Comparison of ENCODE assay signal across 26 cellular contexts in genomic region chr3:146523536-146523935, GRCh38. TPM values are rescaled to one million over a fixed set of nuclear protein-coding genes. Genes with fewer than 3 reads are reported as not detected.
"Had no signal": no experiment of that assay in that cellular context is flagged by ENCODE, and none has a peak within 500 bp of the region (broad histone marks: within the 10 kb centered on the region; RNA-seq: fewer than 3 reads in every experiment).

No MANE protein-coding gene starts in this region.

- H3K4me3 ChIP-seq: pancreas, upper lobe of left lung had no signal

- H3K27ac ChIP-seq: pancreas had no signal

- H3K27me3 ChIP-seq: pancreas, upper lobe of left lung had no signal

- H3K9me3 ChIP-seq: pancreas, upper lobe of left lung had no signal

- ATAC-seq: activated CD4-positive, alpha-beta T cell treated with anti-CD3 and anti-CD28 coated beads for 36 hours; activated naive CD4-positive, alpha-beta T cell treated with anti-CD3 and anti-CD28 coated beads, Interleukin-2, amount 50 U/mL, for 72 hours; activated T-helper 17 cell treated with anti-CD3 and anti-CD28 coated beads, Interleukin-2, amount 50 U/mL, for 72 hours; left ventricle myocardium superior; natural killer cell treated with Interleukin-12 subunit alpha and Interleukin-12 subunit beta and Interleukin-15 and Interleukin-18, amount 100 ng/mL, for 72 hours; right cardiac atrium; stimulated activated naive CD8-positive, alpha-beta T cell treated with anti-CD3 and anti-CD28 coated beads, Interleukin-15, Interleukin-2, amounts not matched to agents 100 U/mL and 50 U/mL, for 24 hours had no signal

- DNase-seq: activated B cell treated with CpG ODN at 0.5 μM for 24 hours; activated CD4-positive, alpha-beta T cell treated with anti-CD3 and anti-CD28 coated beads for 36 hours; activated CD4-positive, alpha-beta T cell treated with anti-CD3 and anti-CD28 coated beads, Interleukin-2, amount 50 U/mL, for 4 hours; activated CD8-positive, alpha-beta memory T cell treated with anti-CD3 and anti-CD28 coated beads for 24 hours; activated CD8-positive, alpha-beta memory T cell treated with anti-CD3 and anti-CD28 coated beads, Interleukin-2, amount 50 U/mL, for 4 hours; activated T-cell treated with anti-CD3 and anti-CD28 coated beads, Interleukin-2, amount 50 U/mL, for 24 hours; aorta; effector CD4-positive, alpha-beta T cell; erythroblast; foreskin melanocyte; hippocampal formation; left ventricle myocardium superior; mammary epithelial cell; pancreas; right cardiac atrium; stimulated activated CD4-positive, alpha-beta T cell treated with anti-CD3 and anti-CD28 coated beads, Interleukin-12 subunit alpha, Interleukin-12 subunit beta, amount 100 ng/mL, for 4 hours; stimulated activated CD4-positive, alpha-beta T cell treated with anti-CD3 and anti-CD28 coated beads, Interleukin-4, amount 100 ng/mL, for 4 hours; stimulated activated naive CD8-positive, alpha-beta T cell treated with anti-CD3 and anti-CD28 coated beads, Interleukin-15, Interleukin-2, amounts not matched to agents 100 U/mL and 50 U/mL, for 24 hours; T-helper 9 cell; upper lobe of left lung had no signal

RNA-seq across cellular contexts. Expression of gene PLSCR2, which starts 54.2 kb away (rescaled TPM):
- total RNA-seq: activated B cell treated with CpG ODN at 0.5 μM for 24 hours; activated naive CD4-positive, alpha-beta T cell treated with anti-CD3 and anti-CD28 coated beads, Interleukin-2, amount 50 U/mL, for 72 hours; activated T-helper 17 cell treated with anti-CD3 and anti-CD28 coated beads, Interleukin-2, amount 50 U/mL, for 72 hours; chondrocyte; left ventricle myocardium superior; mammary epithelial cell; natural killer cell treated with Interleukin-12 subunit alpha and Interleukin-12 subunit beta and Interleukin-15 and Interleukin-18, amount 100 ng/mL, for 72 hours; pulmonary artery endothelial cell; subcutaneous adipose tissue had no signal
- polyA plus RNA-seq: aorta, mammary epithelial cell, right cardiac atrium had no signal
